In genomic region chr13:28532226-28533048, GRCh38 we compare ENCODE assay signal across 8 cellular contexts. TPM values are rescaled to one million over a fixed set of nuclear protein-coding genes. Genes with fewer than 3 reads are reported as not detected.
DNase-seq lines count a peak whose midpoint lies in the region; ATAC-seq, FAIRE-seq and TF ChIP-seq lines count a peak whose summit lies in the region.

No MANE protein-coding gene starts in this region.

- H2AFZ ChIP-seq in GM23338: peak overlapping the region; percentile 98
- peak overlapping the region; percentile 19; the same call in 1 of the 2 replicates for H2AFZ ChIP-seq in GM12878 (ENCODE audit: control insufficient read depth, low read depth, low read length)
- H2AFZ ChIP-seq in Karpas-422 (ENCODE audit: low read length): no peak overlapping the region

- H3K79me2 ChIP-seq in GM23338 (replicated peaks; ENCODE audit: insufficient read depth) (no peaks in the 10 kb centered on the region), GM12878 (ENCODE audit: control insufficient read depth, insufficient read depth, low read length) (no peaks in the 10 kb centered on the region), Karpas-422 (ENCODE audit: low read length) (no peaks in the 10 kb centered on the region)

- no peaks in the 10 kb centered on the region for H3K36me3 ChIP-seq in GM23338 (ENCODE audit: insufficient read depth)
- no peaks in the 10 kb centered on the region for H3K36me3 ChIP-seq in GM12878 (ENCODE audit: control insufficient read depth in 2 of 2, insufficient read depth in 2 of 2, low read length in 1 of 2)
- H3K36me3 ChIP-seq in stomach smooth muscle (ENCODE audit: control insufficient read depth in 2 of 2, insufficient read depth in 2 of 2, low read length in 2 of 2): no peaks in the 10 kb centered on the region
- H3K36me3 ChIP-seq in Karpas-422 (ENCODE audit: insufficient read depth, low read length): no peaks in the 10 kb centered on the region

- peak overlapping the region; percentile 42 for H3K4me3 ChIP-seq in A549
- peak overlapping the region; percentile 78 for H3K4me3 ChIP-seq in GM23338
- H3K4me3 ChIP-seq in GM12878: peak overlapping the region; percentile 42
- peak overlapping the region; percentile 49 to 57 for H3K4me3 ChIP-seq in stomach smooth muscle (ENCODE audit: low read length in 2 of 2)
- no peak overlapping the region for H3K4me3 ChIP-seq in Karpas-422 (ENCODE audit: low read length)

- RAD21 ChIA-PET in GM12878 (lab: Charles Lee; ENCODE audit: unreplicated experiment): no interaction called here

- H3K9ac ChIP-seq in GM12878 (ENCODE audit: control insufficient read depth, insufficient read depth, low read length) (no peak overlapping the region), stomach smooth muscle (ENCODE audit: low read length in 2 of 2) (no peak overlapping the region), Karpas-422 (ENCODE audit: low read length) (no peak overlapping the region)

- H4K20me1 ChIP-seq in GM23338 (replicated peaks; ENCODE audit: insufficient read depth) (no peaks in the 10 kb centered on the region), GM12878 (ENCODE audit: control insufficient read depth, insufficient read depth) (no peaks in the 10 kb centered on the region), Karpas-422 (ENCODE audit: insufficient read depth, low read depth, low read length) (no peaks in the 10 kb centered on the region)

- in situ Hi-C loops in GM12878 (cut with MboI): no loop called here

- WGBS in A549 (ENCODE audit: missing lambda C conversion rate): 2% methylated on average over 13 of the region's 105 CpGs
- WGBS in GM12878 (ENCODE audit: insufficient coverage, insufficient replicate concordance, low lambda C conversion rate, missing lambda C conversion rate): 28% methylated on average over 32 of the region's 105 CpGs

- H3K4me1 Mint-ChIP-seq in GM23338: peaks cover 20% of the 10 kb centered on the region

- SMC1A ChIA-PET in GM12878 (lab: Charles Lee; ENCODE audit: uncharacterized antibody, unreplicated experiment): no interaction called here

- H3K36me3 Mint-ChIP-seq in GM23338 (ENCODE audit: low read depth): no peaks in the 10 kb centered on the region

- H3K27me3 ChIP-seq in GM23338 (ENCODE audit: insufficient read depth) (peaks cover 40% of the 10 kb centered on the region), GM12878 (replicated peaks in 1 of 2; ENCODE audit: control insufficient read depth in 2 of 2, insufficient read depth in 2 of 2, low read length in 1 of 2) (peaks cover 10 to 18% of the 10 kb centered on the region in 2 experiments), stomach smooth muscle (ENCODE audit: control insufficient read depth in 1 of 2, insufficient read depth in 2 of 2, low read length in 2 of 2) (peaks cover 31 to 45% of the 10 kb centered on the region in 2 donors), Karpas-422 (ENCODE audit: low read length) (0 out of 2 replicates have a peak, but pooled peaks cover 2% of the 10 kb centered on the region)

- CTCF ChIA-PET in A549 (lab: Yijun Ruan, JAX) (no interaction called here), GM12878 (lab: Yijun Ruan, JAX) (no interaction called here), HEK293T (lab: Yijun Ruan, JAX) (no interaction called here)

- DNase-seq in A549 (ENCODE audit: low read depth in 1 of 2, low spot score in 1 of 2): no peak
- DNase-seq in GM23338 (ENCODE audit: low spot score): peak; percentile 72
- DNase-seq in GM12878 (ENCODE audit: low read depth, low spot score): no peak
- DNase-seq in left colon: peak in 1 of 2 donors; percentile 30
- DNase-seq in HEK293T (ENCODE audit: extremely low spot score): no peak
- DNase-seq in Karpas-422: no peak
- DNase-seq in NCI-H1048 (lab: John Stamatoyannopoulos, UW): no peak

- H3K4me1 ChIP-seq in A549 (0 out of 3 replicates have a peak, but pooled peaks cover 5% of the 10 kb centered on the region), GM23338 (ENCODE audit: insufficient read depth) (peaks cover 40% of the 10 kb centered on the region), GM12878 (ENCODE audit: control insufficient read depth, insufficient read depth, low read length) (peaks cover 8% of the 10 kb centered on the region), stomach smooth muscle (ENCODE audit: control insufficient read depth, insufficient read depth, low read length) (peaks cover 14% of the 10 kb centered on the region), Karpas-422 (ENCODE audit: low read length) (peaks cover 14% of the 10 kb centered on the region)

- BruUV-seq in GM12878 (replicated peaks; lab: Mats Ljungman, UMichigan): no TSS peak

- no peak overlapping the region for H3K27ac Mint-ChIP-seq in GM23338

- no peak for FAIRE-seq in A549 (lab: Jason Lieb, UNC)
- FAIRE-seq in GM12878 (lab: Jason Lieb, UNC): no peak

- no peak for TF ChIP-seq RAD21 in A549 (conservative IDR thresholded peaks at IDR 0.05 in 1 of 2, IDR thresholded peaks at IDR 0.05 in 1 of 2)
- TF ChIP-seq RAD21 in GM12878 (IDR thresholded peaks at IDR 0.05; ENCODE audit: insufficient read depth, low read depth, low read length): no peak

- ATAC-seq in A549: peak; percentile 63 to 74
- peak; percentile 51 for ATAC-seq in GM23338
- peak; percentile 58 for ATAC-seq in GM12878
- ATAC-seq in left colon: peak; percentile 35

- H3K9me2 ChIP-seq in GM23338 (ENCODE audit: insufficient read depth) (no peaks in the 10 kb centered on the region), Karpas-422 (replicated peaks; ENCODE audit: insufficient read depth, low read length) (no peaks in the 10 kb centered on the region)

- H3K27me3 Mint-ChIP-seq in GM23338 (ENCODE audit: insufficient read depth, low read depth, poor library complexity): peaks cover 16% of the 10 kb centered on the region

- H3K27ac ChIP-seq in A549: 0 out of 6 replicates have a peak overlapping the region, but pooled peaks of 1 of the 2 experiments have one; percentile 19
- no peak overlapping the region for H3K27ac ChIP-seq in GM23338 (ENCODE audit: low read depth)
- no peak overlapping the region for H3K27ac ChIP-seq in GM12878 (ENCODE audit: control insufficient read depth, insufficient read depth)
- no peak overlapping the region for H3K27ac ChIP-seq in stomach smooth muscle (ENCODE audit: low read length)
- no peak overlapping the region for H3K27ac ChIP-seq in Karpas-422 (ENCODE audit: low read length)

- TF ChIP-seq POLR2A in A549 (IDR thresholded peaks at IDR 0.05; ENCODE audit: low read length): no peak
- 0 out of 2 replicates have a peak, but pooled peaks have one; percentile 24 for TF ChIP-seq POLR2A in GM12878 (IDR thresholded peaks at IDR 0.05; ENCODE audit: low read depth, low read length)

- POLR2A ChIA-PET in A549 (lab: Yijun Ruan, JAX): no interaction called here
- POLR2A ChIA-PET in GM12878 (lab: Charles Lee): interaction anchor here (0.6 kb wide), 1 partner anchor 912 kb away, joined by 4 read pairs; no protein-coding TSS in a partner anchor
- POLR2A ChIA-PET in HEK293T (lab: Yijun Ruan, JAX): no interaction called here

- no peak for TF ChIP-seq EP300 in A549 (IDR thresholded peaks at IDR 0.05)
- TF ChIP-seq EP300 in GM12878 (IDR thresholded peaks at IDR 0.05; ENCODE audit: borderline replicate concordance in 1 of 2, control insufficient read depth in 1 of 2, low read depth in 2 of 2, low read length in 2 of 2): no peak

- TF ChIP-seq CTCF in A549 (IDR thresholded peaks at IDR 0.05) (no peak), GM23338 (conservative IDR thresholded peaks at IDR 0.05; ENCODE audit: low read depth in 2 of 2) (no peak), GM12878 (IDR thresholded peaks at IDR 0.05 in 2 of 3, conservative IDR thresholded peaks at IDR 0.05 in 1 of 3; ENCODE audit: control insufficient read depth in 2 of 3, extremely low read depth in 1 of 3, insufficient read depth in 1 of 3, low read depth in 3 of 3, low read length in 3 of 3) (no peak)

- H3K4me3 Mint-ChIP-seq in GM23338: peak overlapping the region; percentile 73

- peak overlapping the region; percentile 82 for H3K4me2 ChIP-seq in A549
- peak overlapping the region; percentile 96 for H3K4me2 ChIP-seq in GM23338
- peak overlapping the region; percentile 79 for H3K4me2 ChIP-seq in GM12878 (ENCODE audit: control insufficient read depth, insufficient read depth)
- H3K4me2 ChIP-seq in Karpas-422 (ENCODE audit: low read depth, low read length, poor library complexity, severe bottlenecking): no peak overlapping the region

- peaks cover 26% of the 10 kb centered on the region for H3F3A ChIP-seq in GM23338 (replicated peaks; ENCODE audit: low read depth)

- peaks cover 19% of the 10 kb centered on the region for H3K9me3 Mint-ChIP-seq in GM23338

- H3K9me3 ChIP-seq in A549: no peaks in the 10 kb centered on the region
- peaks cover 11% of the 10 kb centered on the region; the same call in 2 of the 3 replicates for H3K9me3 ChIP-seq in GM12878 (replicated peaks; ENCODE audit: control insufficient read depth, insufficient read depth, low read length)
- no peaks in the 10 kb centered on the region for H3K9me3 ChIP-seq in stomach smooth muscle (ENCODE audit: control insufficient read depth in 2 of 2, low read length in 2 of 2)
- no peaks in the 10 kb centered on the region for H3K9me3 ChIP-seq in Karpas-422 (ENCODE audit: low read length)

- intact Hi-C loops in GM12878 (cut with micrococcal nuclease; ENCODE audit: unreplicated experiment) (no loop called here), left colon (cut with DNase I, micrococcal nuclease) (no loop called here)

RNA-seq across cellular contexts. Expression of gene FLT1, which starts 37.5 kb away (rescaled TPM):
- polyA plus RNA-seq in A549 (2011; rRNA removed) (not detected in 2 replicates), A549 (2017; fragmentation: RNase III; extraction: RNeasy Plus Mini Kit Qiagen cat#74134 plus additional on column Dnase treatment) (not detected in 3 replicates), GM23338 (2016; fragmentation: Nextera tagmentation; extraction: Ambion mirVana) (22.3 and 26.8 TPM in 2 replicates), GM12878 (2011; rRNA removed) (5.6 and 8.6 TPM in 2 replicates), GM12878 (2014; fragmentation: Illumina TruSeq; extraction: Trizol) (1.1 TPM in 2 replicates), GM12878 (2014; fragmentation: Nextera tagmentation; extraction: Ambion mirVana) (under 1 TPM; 0.55 to 0.60 TPM), GM12878 (2014; rRNA removed) (0.81 and 1.2 TPM in 2 replicates), GM12878 (2016; fragmentation: Nextera tagmentation; extraction: Ambion mirVana) (under 1 TPM; 0.82 to 0.87 TPM)
- polyA plus RNA-seq in A549 (2012; cell fraction: cytosol; rRNA removed): not detected in 2 replicates
- polyA plus RNA-seq in A549 (2012; cell fraction: nucleus; rRNA removed): not detected in 2 replicates
- polyA minus RNA-seq in A549 (2011; rRNA and poly(A)+ RNA removed): 0.05 TPM in 1 of 2 replicates, not detected in the other
- total RNA-seq in GM23338 (2014; rRNA removed; shearing (Covaris generic)): 112 and 116 TPM in 2 replicates
- total RNA-seq in GM12878 (2013; cell fraction: nucleolus; rRNA removed): 9.2 and 9.6 TPM in 2 replicates
- total RNA-seq in GM12878 (2014; rRNA removed) (0.68 and 1.2 TPM in 2 replicates), GM12878 (2014; rRNA removed; fragmentation: Illumina TruSeq; extraction: Trizol) (1.5 and 1.6 TPM in 2 replicates), GM12878 (2021) (0.87 and 1.2 TPM in 2 replicates), left colon (1 to 10 TPM; 5.7 to 5.8 TPM)
- 0.79 TPM for polyA plus RNA-seq in GM12878 (2011; ENCODE audit: low read depth)
- polyA plus RNA-seq in GM12878 (2011; cell fraction: cytosol; rRNA removed): 2.8 and 2.9 TPM in 2 replicates
- 4.7 and 5.0 TPM in 2 replicates for polyA plus RNA-seq in GM12878 (2011; cell fraction: nucleus; rRNA removed)
- polyA plus RNA-seq in GM12878 (2012): 1.1 and 2.4 TPM in 2 replicates
- polyA minus RNA-seq in GM12878 (2011; rRNA and poly(A)+ RNA removed): 7.6 and 13.3 TPM in 2 replicates
- 3.0 and 4.4 TPM in 2 replicates for polyA minus RNA-seq in GM12878 (2011; cell fraction: cytosol; rRNA and poly(A)+ RNA removed)
- polyA minus RNA-seq in GM12878 (2011; cell fraction: nucleus; rRNA and poly(A)+ RNA removed): 4.4 and 5.3 TPM in 2 replicates
- not detected in 2 replicates for total RNA-seq in Karpas-422 (2014; rRNA removed; shearing (Covaris generic); ENCODE audit: low replicate concordance)

Comparison
In these comparisons a context has a peak if more than half of its experiments do, and no peak if none do; other contexts are left out.
1. RNA of gene FLT1, which starts 37.5 kb away (total RNA-seq): 112 to 116 TPM in GM23338; 5.7 to 5.8 TPM in left colon, 0.68 to 9.6 TPM in GM12878 and not detected in Karpas-422; every median in the first group is over 10 times any median in the second.
2. Of the 24 proteins assayed by ChIP-seq in both GM12878 and A549: peak only in GM12878: POLR2A; only in A549: none; in both: none; in neither: 22; mixed calls (peak in some experiments, not most) for 1.
3. Peak in every context shown above with its lines, with median percentiles within 50 percentile points of each other: ATAC-seq.